28 cellular contexts compared by ENCODE assay signal in genomic region chr5:62214701-62215100, GRCh38.
DNase-seq lines count a peak whose midpoint lies in the region; ATAC-seq, FAIRE-seq and TF ChIP-seq lines count a peak whose summit lies in the region.
"Had no signal": no experiment of that assay in that cellular context is flagged by ENCODE, and none has a peak within 500 bp of the region (broad histone marks: within the 10 kb centered on the region; RNA-seq: fewer than 3 reads in every experiment).

No MANE protein-coding gene starts in this region.

- no peaks in the 10 kb centered on the region for H3K9me3 Mint-ChIP-seq in activated T-helper 17 cell treated with anti-CD3 and anti-CD28 coated beads, Interleukin-2, amount 50 U/mL, for 72 hours
- H3K9me3 Mint-ChIP-seq: activated CD4-positive, alpha-beta T cell treated with anti-CD3 and anti-CD28 coated beads, Interleukin-2, amount 10 ng/mL, durations not matched to agents 7 days and 5 days; activated naive CD4-positive, alpha-beta T cell treated with anti-CD3 and anti-CD28 coated beads, Interleukin-2, amount 50 U/mL, for 72 hours; central memory CD8-positive, alpha-beta T cell; T-helper 2 cell treated with Interferon-gamma antibody and Interleukin-4, amounts not matched to agents 5 μg/mL and 100 μg/mL, for 36 hours had no signal

- peaks cover 21% of the 10 kb centered on the region for H3K27me3 Mint-ChIP-seq in activated T-helper 17 cell treated with anti-CD3 and anti-CD28 coated beads, Interleukin-2, amount 50 U/mL, for 72 hours

- no peak overlapping the region for H3K27ac ChIP-seq in pancreas
- H3K27ac ChIP-seq: lower lobe of right lung, ovary, right atrium auricular region, suprapubic skin, VCaP had no signal

- no peak overlapping the region for H3K27ac Mint-ChIP-seq in activated T-helper 17 cell treated with anti-CD3 and anti-CD28 coated beads, Interleukin-2, amount 50 U/mL, for 72 hours
- H3K27ac Mint-ChIP-seq: activated CD4-positive, alpha-beta T cell treated with anti-CD3 and anti-CD28 coated beads, Interleukin-2, amount 10 ng/mL, durations not matched to agents 7 days and 5 days; activated naive CD4-positive, alpha-beta T cell treated with anti-CD3 and anti-CD28 coated beads, Interleukin-2, amount 50 U/mL, for 72 hours; activated T-helper 2 cell treated with anti-CD3 and anti-CD28 coated beads, Interferon-gamma antibody, Interleukin-2, Interleukin-4, amounts not matched to agents 10 μg/mL and 5 μg/mL and 100 μg/mL, durations not matched to agents 14 hours and 24 hours and 36 hours; CD14-positive monocyte; T-helper 2 cell treated with Interferon-gamma antibody and Interleukin-4, amounts not matched to agents 5 μg/mL and 100 μg/mL, for 36 hours had no signal

- peak; percentile 90 for ATAC-seq in activated T-helper 17 cell treated with anti-CD3 and anti-CD28 coated beads, Interleukin-2, amount 50 U/mL, for 72 hours (replicated peaks)
- ATAC-seq in pancreas, result no peak
- ATAC-seq: K562, lower lobe of right lung had no signal

- no peaks in the 10 kb centered on the region for H3K36me3 Mint-ChIP-seq in activated T-helper 17 cell treated with anti-CD3 and anti-CD28 coated beads, Interleukin-2, amount 50 U/mL, for 72 hours (ENCODE audit: low read depth)
- H3K36me3 Mint-ChIP-seq: activated naive CD4-positive, alpha-beta T cell treated with anti-CD3 and anti-CD28 coated beads, Interleukin-2, amount 50 U/mL, for 72 hours; CD14-positive monocyte had no signal

- no peak for TF ChIP-seq CTCF in pancreas (IDR thresholded peaks at IDR 0.05)

- peak; percentile 56 for DNase-seq in ELR (ENCODE audit: low read depth)
- peak; percentile 33 for DNase-seq in LHCN-M2 (ENCODE audit: low read depth)
- peak; percentile 12 for DNase-seq in kidney glomerular epithelial cell (lab: John Stamatoyannopoulos, UW)
- DNase-seq in activated gamma-delta T cell treated with Interleukin-2 at 50 U/mL for 16 hours, result no peak
- no peak for DNase-seq in NCI-H1417 treated with DMSO at 0.1 percent for 48 hours (lab: John Stamatoyannopoulos, UW)
- DNase-seq in pancreas, result no peak
- DNase-seq: activated CD4-positive, alpha-beta T cell treated with anti-CD3 and anti-CD28 coated beads, Interleukin-2, amount 10 ng/mL, durations not matched to agents 7 days and 5 days; Calu3; dermis blood vessel endothelial cell; kidney; lower lobe of right lung; MV-4-11; NCI-H446 treated with DMSO at 0.1 percent for 48 hours; ovary; Right ventricle myocardium superior; stimulated activated CD4-positive, alpha-beta T cell treated with anti-CD3 and anti-CD28 coated beads, Interleukin-2, amount 100 ng/mL, for 48 hours had no signal

- H3K36me3 ChIP-seq in pancreas, result no peaks in the 10 kb centered on the region
- H3K36me3 ChIP-seq: lower lobe of right lung, ovary, right atrium auricular region, suprapubic skin had no signal

- peaks cover 0 to 6% (median 0%) of the 10 kb centered on the region in 4 donors for H3K27me3 ChIP-seq in pancreas
- H3K27me3 ChIP-seq: ovary, right atrium auricular region had no signal

- intact Hi-C loops in pancreas (cut with DNase I), result loop anchor here in 1 of 3 donors (10.0 kb wide), 1 partner anchor 140 kb away; no protein-coding TSS in a partner anchor

- FAIRE-seq in pancreas (lab: Jason Lieb, UNC), result no peak
- FAIRE-seq: astrocyte, GM12891, K562, kidney had no signal

- H3K4me1 ChIP-seq in pancreas, result no peaks in the 10 kb centered on the region
- H3K4me1 ChIP-seq: lower lobe of right lung, right atrium auricular region, suprapubic skin had no signal

- 72 to 87% methylated on average over 2 of the region's 2 CpGs for WGBS in pancreas, 2 donors

- H3K4me1 Mint-ChIP-seq in activated T-helper 17 cell treated with anti-CD3 and anti-CD28 coated beads, Interleukin-2, amount 50 U/mL, for 72 hours, result no peaks in the 10 kb centered on the region
- H3K4me1 Mint-ChIP-seq: activated CD4-positive, alpha-beta T cell treated with anti-CD3 and anti-CD28 coated beads, Interleukin-2, amount 10 ng/mL, durations not matched to agents 7 days and 5 days; CD14-positive monocyte; central memory CD8-positive, alpha-beta T cell had no signal

- H3K4me3 Mint-ChIP-seq in activated T-helper 17 cell treated with anti-CD3 and anti-CD28 coated beads, Interleukin-2, amount 50 U/mL, for 72 hours, result no peak overlapping the region
- H3K4me3 Mint-ChIP-seq: activated CD4-positive, alpha-beta T cell treated with anti-CD3 and anti-CD28 coated beads, Interleukin-2, amount 10 ng/mL, durations not matched to agents 7 days and 5 days; CD14-positive monocyte; central memory CD8-positive, alpha-beta T cell; T-helper 2 cell treated with Interferon-gamma antibody and Interleukin-4, amounts not matched to agents 5 μg/mL and 100 μg/mL, for 36 hours had no signal

- no peak overlapping the region for H3K4me3 ChIP-seq in pancreas
- H3K4me3 ChIP-seq: K562, lower lobe of right lung, ovary, right atrium auricular region, suprapubic skin had no signal

- H3K9me3 ChIP-seq in pancreas, result no peaks in the 10 kb centered on the region
- H3K9me3 ChIP-seq: lower lobe of right lung, ovary, right atrium auricular region, suprapubic skin had no signal

Comparison
In these comparisons a context has a peak if more than half of its experiments do, and no peak if none do; other contexts are left out.
1. DNase-seq: peak in ELR (single experiment), LHCN-M2 (single experiment) and kidney glomerular epithelial cell (single experiment); none in activated gamma-delta T cell treated with Interleukin-2 at 50 U/mL for 16 hours (single experiment), NCI-H1417 treated with DMSO at 0.1 percent for 48 hours (single experiment) and pancreas (0 of 6).